35 cellular contexts compared by ENCODE assay signal in genomic region chr10:130541090-130541489, GRCh38.
"Had no signal": no experiment of that assay in that cellular context is flagged by ENCODE, and none has a peak within 500 bp of the region (broad histone marks: within the 10 kb centered on the region; RNA-seq: fewer than 3 reads in every experiment).

No MANE protein-coding gene starts in this region.

- H3K4me3 ChIP-seq: adrenal gland, ascending aorta, body of pancreas, breast epithelium, cardiac muscle cell had no signal

- H3K36me3 ChIP-seq: adrenal gland, ascending aorta, brain microvascular endothelial cell, breast epithelium, cardiac muscle cell had no signal

- H3K9me3 ChIP-seq: adrenal gland, ascending aorta, body of pancreas had no signal

- H3K4me1 ChIP-seq: adrenal gland, ascending aorta, breast epithelium had no signal

- DNase-seq: activated effector memory CD4-positive, alpha-beta T cell treated with anti-CD3 and anti-CD28 coated beads, Interleukin-2, amount 50 U/mL, for 16 hours; activated effector memory CD4-positive, alpha-beta T cell treated with Interleukin-2 at 50 U/mL for 16 hours; activated gamma-delta T cell; activated gamma-delta T cell treated with Interleukin-2 at 50 U/mL for 16 hours; activated naive CD4-positive, alpha-beta T cell; activated naive CD4-positive, alpha-beta T cell treated with anti-CD3 and anti-CD28 coated beads for 36 hours; activated naive CD4-positive, alpha-beta T cell treated with anti-CD3 and anti-CD28 coated beads, Interleukin-2, amount 10 ng/mL, durations not matched to agents 7 days and 5 days; activated naive CD4-positive, alpha-beta T cell treated with anti-CD3 and anti-CD28 coated beads, Interleukin-2, amount 50 U/mL, for 16 hours; activated naive CD4-positive, alpha-beta T cell treated with Interleukin-2 at 50 U/mL for 16 hours; activated naive CD8-positive, alpha-beta T cell treated with anti-CD3 and anti-CD28 coated beads for 36 hours; activated naive CD8-positive, alpha-beta T cell treated with anti-CD3 and anti-CD28 coated beads, Interleukin-2, amount 10 ng/mL, durations not matched to agents 7 days and 5 days; activated naive CD8-positive, alpha-beta T cell treated with anti-CD3 and anti-CD28 coated beads, Interleukin-2, amount 50 U/mL, for 24 hours; activated T-cell treated with anti-CD3 and anti-CD28 coated beads for 4 hours; activated T-cell treated with anti-CD3 and anti-CD28 coated beads, Interleukin-2, amount 50 U/mL, for 1 hour; activated T-cell treated with anti-CD3 and anti-CD28 coated beads, Interleukin-2, amount 50 U/mL, for 24 hours; activated T-cell treated with anti-CD3 and anti-CD28 coated beads, Interleukin-2, amount 50 U/mL, for 4 hours; activated T-cell treated with anti-CD3 and anti-CD28 coated beads, Interleukin-2, amount 50 U/mL, for 48 hours; activated T-cell treated with anti-CD3 and anti-CD28 coated beads, Interleukin-2, amount 50 U/mL, for 72 hours; adrenal gland; amniotic stem cell; amygdala; anterior cingulate cortex; aorta; brain microvascular endothelial cell; caudate nucleus; central memory CD4-positive, alpha-beta T cell; cerebellar nuclear complex had no signal

- FAIRE-seq: astrocyte, bronchial epithelial cell had no signal

- H3K27ac ChIP-seq: adrenal gland, ascending aorta, body of pancreas, brain microvascular endothelial cell, breast epithelium, cardiac muscle cell had no signal

- ATAC-seq: activated naive CD4-positive, alpha-beta T cell treated with anti-CD3 and anti-CD28 coated beads, Interleukin-2, amount 50 U/mL, for 72 hours; activated naive CD8-positive, alpha-beta T cell treated with anti-CD3 and anti-CD28 coated beads, Interleukin-2, amount 50 U/mL, for 24 hours; activated T-cell treated with anti-CD3 and anti-CD28 coated beads, Interleukin-2, amount 50 U/mL, for 4 hours; activated T-cell treated with anti-CD3 and anti-CD28 coated beads, Interleukin-2, amount 50 U/mL, for 72 hours; activated T-helper 17 cell treated with anti-CD3 and anti-CD28 coated beads, Interleukin-2, amount 50 U/mL, for 72 hours; body of pancreas had no signal

- H3K27me3 ChIP-seq: ascending aorta, body of pancreas, brain microvascular endothelial cell, cardiac muscle cell had no signal
